In the genomic region with DNA sequence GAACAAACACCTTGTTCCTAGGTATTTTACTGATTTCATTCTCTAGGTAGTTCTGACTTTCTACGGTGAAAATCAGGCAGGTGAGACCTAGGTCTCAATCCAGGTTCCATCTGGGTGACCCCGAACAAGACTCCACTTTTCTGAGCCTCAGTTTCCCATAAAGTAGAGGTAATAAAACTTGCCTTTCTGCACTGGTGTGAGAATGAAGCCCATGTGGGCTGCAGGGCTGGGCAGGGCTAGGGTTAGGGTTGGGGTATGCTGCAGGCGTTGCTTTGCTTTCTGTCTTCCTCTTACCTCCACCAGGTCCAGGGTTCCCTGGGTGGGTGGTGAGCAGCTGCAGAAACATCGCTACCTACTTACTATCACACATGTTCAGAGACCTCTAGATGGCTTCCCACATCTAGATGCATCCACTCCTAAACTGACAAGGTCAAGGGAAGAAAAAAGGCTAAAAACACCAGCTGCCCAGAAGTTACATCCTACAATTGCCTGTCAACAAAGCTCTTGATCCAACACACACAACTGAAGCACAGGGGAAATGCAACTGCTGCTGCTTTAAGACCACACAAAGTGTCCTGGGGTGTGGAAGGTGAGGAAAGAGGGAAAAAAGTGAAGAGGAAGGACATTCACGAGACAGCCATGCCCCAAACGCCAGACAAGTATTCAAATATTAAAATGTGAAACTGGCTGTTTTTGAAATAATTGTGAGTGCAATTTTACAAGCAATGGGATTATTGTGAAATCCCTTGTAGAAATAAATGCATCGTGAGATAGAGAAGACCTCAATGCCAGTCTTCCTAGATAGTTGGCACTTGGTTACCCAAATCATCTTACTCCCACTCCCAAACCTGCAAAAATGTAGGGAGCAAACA, we compare ENCODE assay signal across 1 cellular context.
TF ChIP-seq lines count a peak whose summit lies in the region.

No MANE protein-coding gene starts in this region.

TF ChIP-seq in HepG2, 621 proteins besides CTCF, POLR2A, EP300 and RAD21:
- TF ChIP-seq ZNF646 (CRISPR knock-in tag; IDR thresholded peaks at IDR 0.05) (no peak), TOPORS (CRISPR knock-in tag; IDR thresholded peaks at IDR 0.05) (no peak), HMG20A (CRISPR knock-in tag; IDR thresholded peaks at IDR 0.05; ENCODE audit: borderline replicate concordance) (no peak), DMAP1 (CRISPR knock-in tag; IDR thresholded peaks at IDR 0.05) (no peak), MED8 (CRISPR knock-in tag; IDR thresholded peaks at IDR 0.05; ENCODE audit: insufficient replicate concordance) (no peak), KDM5B (CRISPR knock-in tag; IDR thresholded peaks at IDR 0.05; ENCODE audit: borderline replicate concordance) (no peak), CEBPB (IDR thresholded peaks at IDR 0.05; ENCODE audit: borderline replicate concordance, low read depth, low read length) (peak; percentile 41; the same call in 1 of the 2 replicates)
- TF ChIP-seq, protein P1, sequence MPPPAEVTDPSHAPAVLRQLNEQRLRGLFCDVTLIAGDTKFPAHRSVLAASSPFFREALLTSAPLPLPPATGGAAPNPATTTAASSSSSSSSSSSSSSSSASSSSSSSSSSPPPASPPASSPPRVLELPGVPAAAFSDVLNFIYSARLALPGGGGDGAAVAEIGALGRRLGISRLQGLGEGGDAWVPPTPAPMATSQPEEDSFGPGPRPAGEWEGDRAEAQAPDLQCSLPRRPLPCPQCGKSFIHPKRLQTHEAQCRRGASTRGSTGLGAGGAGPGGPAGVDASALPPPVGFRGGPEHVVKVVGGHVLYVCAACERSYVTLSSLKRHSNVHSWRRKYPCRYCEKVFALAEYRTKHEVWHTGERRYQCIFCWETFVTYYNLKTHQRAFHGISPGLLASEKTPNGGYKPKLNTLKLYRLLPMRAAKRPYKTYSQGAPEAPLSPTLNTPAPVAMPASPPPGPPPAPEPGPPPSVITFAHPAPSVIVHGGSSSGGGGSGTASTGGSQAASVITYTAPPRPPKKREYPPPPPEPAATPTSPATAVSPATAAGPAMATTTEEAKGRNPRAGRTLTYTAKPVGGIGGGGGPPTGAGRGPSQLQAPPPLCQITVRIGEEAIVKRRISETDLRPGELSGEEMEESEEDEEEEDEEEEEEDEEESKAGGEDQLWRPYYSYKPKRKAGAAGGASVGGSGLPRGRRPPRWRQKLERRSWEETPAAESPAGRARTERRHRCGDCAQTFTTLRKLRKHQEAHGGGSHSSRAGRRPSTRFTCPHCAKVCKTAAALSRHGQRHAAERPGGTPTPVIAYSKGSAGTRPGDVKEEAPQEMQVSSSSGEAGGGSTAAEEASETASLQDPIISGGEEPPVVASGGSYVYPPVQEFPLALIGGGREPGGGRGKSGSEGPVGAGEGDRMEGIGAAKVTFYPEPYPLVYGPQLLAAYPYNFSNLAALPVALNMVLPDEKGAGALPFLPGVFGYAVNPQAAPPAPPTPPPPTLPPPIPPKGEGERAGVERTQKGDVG (CRISPR knock-in tag; IDR thresholded peaks at IDR 0.05; ENCODE audit: borderline replicate concordance): no peak
